In the genomic region with DNA sequence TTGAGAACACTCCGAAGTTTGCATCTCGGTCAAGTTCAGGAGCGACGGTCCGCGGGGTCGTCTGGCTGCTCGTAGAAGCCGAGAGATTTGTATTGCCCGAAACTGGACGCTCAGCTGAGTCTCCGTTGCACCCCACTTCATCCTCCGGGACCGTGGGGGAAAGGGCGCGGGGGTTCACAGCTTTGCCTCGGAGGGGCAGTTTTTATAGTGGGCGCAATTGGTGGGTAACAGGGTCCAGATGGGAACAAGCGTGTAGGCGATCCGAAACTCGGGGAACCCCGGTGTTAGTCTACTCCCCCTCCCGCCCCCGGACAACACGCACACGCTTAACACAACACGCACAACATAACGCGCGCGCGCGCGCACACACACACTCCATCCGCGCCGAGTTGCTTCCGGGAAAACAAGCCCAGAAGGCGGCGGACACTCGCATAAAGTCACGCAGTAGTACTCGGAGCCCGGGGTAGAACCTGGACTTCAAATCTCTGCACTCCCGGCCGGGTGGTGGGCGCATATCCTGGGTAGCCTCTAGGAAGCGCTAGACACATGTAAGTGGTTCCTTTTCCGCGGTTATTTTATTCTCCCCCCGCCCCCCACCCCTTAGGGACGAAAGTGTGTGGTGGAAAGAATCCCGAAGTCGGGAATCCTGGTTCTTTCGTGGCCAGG, we compare ENCODE assay signal across 8 cellular contexts. TPM values are rescaled to one million over a fixed set of nuclear protein-coding genes. Genes with fewer than 3 reads are reported as not detected.
DNase-seq lines count a peak whose midpoint lies in the region; ATAC-seq and TF ChIP-seq lines count a peak whose summit lies in the region.

No MANE protein-coding gene starts in this region.

- ATAC-seq in natural killer cell treated with Interleukin-12 subunit alpha and Interleukin-12 subunit beta and Interleukin-15 and Interleukin-18, amount 100 ng/mL, for 72 hours: peak; percentile 9 to 37
- ATAC-seq in stimulated activated naive B cell treated with anti-CD40 and anti-IgM and Interleukin-4, amounts not matched to agents 10 μg/mL and 1 μg/mL and 100 μg/mL, for 72 hours (replicated peaks): peak; percentile 26 to 33
- no peak for ATAC-seq in HG02678 (IDR thresholded peaks at IDR 0.05; ENCODE audit: unreplicated experiment)

- H3K4me3 ChIP-seq in fibroblast of pulmonary artery (replicated peaks; ENCODE audit: low read depth, low read length): peak overlapping the region; percentile 96

- TF ChIP-seq CTCF in fibroblast of pulmonary artery (IDR thresholded peaks at IDR 0.05; ENCODE audit: low read length, missing control alignments): peak; percentile 70

- H3K27ac Mint-ChIP-seq in natural killer cell treated with Interleukin-12 subunit alpha and Interleukin-12 subunit beta and Interleukin-15 and Interleukin-18, amount 100 ng/mL, for 72 hours: peak overlapping the region; percentile 87 to 90
- peak overlapping the region; percentile 96 for H3K27ac Mint-ChIP-seq in stimulated activated naive B cell treated with anti-CD40 and anti-IgM and Interleukin-4, amounts not matched to agents 10 μg/mL and 1 μg/mL and 100 μg/mL, for 72 hours

- peak overlapping the region; percentile 96 for H3K4me3 Mint-ChIP-seq in natural killer cell treated with Interleukin-12 subunit alpha and Interleukin-12 subunit beta and Interleukin-15 and Interleukin-18, amount 100 ng/mL, for 72 hours
- H3K4me3 Mint-ChIP-seq in stimulated activated naive B cell treated with anti-CD40 and anti-IgM and Interleukin-4, amounts not matched to agents 10 μg/mL and 1 μg/mL and 100 μg/mL, for 72 hours: peak overlapping the region; percentile 90 to 97

- peaks cover 25 to 31% of the 10 kb centered on the region in 2 donors for H3K4me1 Mint-ChIP-seq in natural killer cell treated with Interleukin-12 subunit alpha and Interleukin-12 subunit beta and Interleukin-15 and Interleukin-18, amount 100 ng/mL, for 72 hours (ENCODE audit: low read depth in 2 of 2)
- H3K4me1 Mint-ChIP-seq in stimulated activated naive B cell treated with anti-CD40 and anti-IgM and Interleukin-4, amounts not matched to agents 10 μg/mL and 1 μg/mL and 100 μg/mL, for 72 hours: peaks cover 22 to 51% of the 10 kb centered on the region in 2 donors

- no peaks in the 10 kb centered on the region for H3K27me3 Mint-ChIP-seq in natural killer cell treated with Interleukin-12 subunit alpha and Interleukin-12 subunit beta and Interleukin-15 and Interleukin-18, amount 100 ng/mL, for 72 hours
- H3K27me3 Mint-ChIP-seq in stimulated activated naive B cell treated with anti-CD40 and anti-IgM and Interleukin-4, amounts not matched to agents 10 μg/mL and 1 μg/mL and 100 μg/mL, for 72 hours: no peaks in the 10 kb centered on the region

- H3K36me3 Mint-ChIP-seq in natural killer cell treated with Interleukin-12 subunit alpha and Interleukin-12 subunit beta and Interleukin-15 and Interleukin-18, amount 100 ng/mL, for 72 hours: peaks cover 24% of the 10 kb centered on the region
- peaks cover 34 to 53% of the 10 kb centered on the region in 2 donors for H3K36me3 Mint-ChIP-seq in stimulated activated naive B cell treated with anti-CD40 and anti-IgM and Interleukin-4, amounts not matched to agents 10 μg/mL and 1 μg/mL and 100 μg/mL, for 72 hours

- in situ Hi-C loops in KBM-7 (cut with MboI; ENCODE audit: low pct_unique_long_range_greater_than_20kb, low sequenced_read_pairs): no loop called here

- peaks cover 3% of the 10 kb centered on the region for H3K9me3 Mint-ChIP-seq in natural killer cell treated with Interleukin-12 subunit alpha and Interleukin-12 subunit beta and Interleukin-15 and Interleukin-18, amount 100 ng/mL, for 72 hours
- H3K9me3 Mint-ChIP-seq in stimulated activated naive B cell treated with anti-CD40 and anti-IgM and Interleukin-4, amounts not matched to agents 10 μg/mL and 1 μg/mL and 100 μg/mL, for 72 hours: peaks cover 7 to 8% of the 10 kb centered on the region in 2 donors

- DNase-seq in GM03348 (ENCODE audit: low spot score) (peak; percentile 87), KBM-7 (peak; percentile 67), RPMI7951 (ENCODE audit: low read depth) (peak; percentile 92), fibroblast of pulmonary artery (ENCODE audit: low read depth) (peak; percentile 96)
- peak; percentile 82 for DNase-seq in activated effector memory CD4-positive, alpha-beta T cell treated with Interleukin-2 at 50 U/mL for 16 hours
- DNase-seq in natural killer cell treated with Interleukin-12 subunit alpha and Interleukin-12 subunit beta and Interleukin-15 and Interleukin-18, amount 100 ng/mL, for 72 hours (ENCODE audit: low spot score): peak; percentile 94
- peak; percentile 86 for DNase-seq in stimulated activated naive B cell treated with anti-CD40 and anti-IgM and Interleukin-4, amounts not matched to agents 10 μg/mL and 1 μg/mL and 100 μg/mL, for 72 hours

RNA-seq across cellular contexts. Expression of gene JUN, which starts 1.0 kb away (rescaled TPM):
- total RNA-seq in RPMI7951 (2014; rRNA removed; shearing (Covaris generic)): 36.6 and 49.7 TPM in 2 replicates
- total RNA-seq in natural killer cell treated with Interleukin-12 subunit alpha and Interleukin-12 subunit beta and Interleukin-15 and Interleukin-18, amount 100 ng/mL, for 72 hours: 10 to 100 TPM; 62.2 to 90.1 TPM
